Comparison of ENCODE assay signal across 24 cellular contexts in the genomic region with DNA sequence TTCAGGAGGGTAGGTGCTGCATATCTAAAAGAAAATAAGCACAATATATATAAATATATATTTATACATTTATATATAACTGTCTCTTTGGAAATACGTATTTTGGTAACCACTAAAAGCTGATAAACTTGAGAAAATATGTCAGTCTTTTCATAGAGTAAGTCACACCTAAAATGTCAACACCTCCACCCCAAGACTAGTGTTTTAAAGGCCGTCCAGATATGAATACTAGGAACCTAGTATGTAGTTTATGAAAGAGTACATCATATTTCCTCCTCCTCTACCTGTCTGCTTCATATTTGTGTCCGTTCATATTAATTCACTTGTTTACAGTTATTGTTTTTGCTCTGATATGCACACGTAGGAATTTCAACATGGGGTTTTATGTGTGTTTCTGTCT. TPM values are rescaled to one million over a fixed set of nuclear protein-coding genes. Genes with fewer than 3 reads are reported as not detected.
DNase-seq lines count a peak whose midpoint lies in the region; ATAC-seq, FAIRE-seq and TF ChIP-seq lines count a peak whose summit lies in the region.
"Had no signal": no experiment of that assay in that cellular context is flagged by ENCODE, and none has a peak within 500 bp of the region (broad histone marks: within the 10 kb centered on the region; RNA-seq: fewer than 3 reads in every experiment).

No MANE protein-coding gene starts in this region.

- H3K4me3 ChIP-seq in small intestine (ENCODE audit: low read depth in 1 of 2, low read length in 2 of 2) = no peak overlapping the region
- H3K4me3 ChIP-seq: BLaER1 treated with 17β-estradiol and CSF1 and Interleukin-3, amounts not matched to agents 10 nM and 100 nM; GM23338 had no signal

- peak overlapping the region; percentile 77 to 78 for H3K27ac Mint-ChIP-seq in natural killer cell
- H3K27ac Mint-ChIP-seq in natural killer cell treated with Interleukin-12 subunit alpha and Interleukin-12 subunit beta and Interleukin-15 and Interleukin-18, amount 100 ng/mL, for 72 hours = no peak overlapping the region
- H3K27ac Mint-ChIP-seq: CD14-positive monocyte; CD4-positive, alpha-beta T cell; GM23338; H9; HFFc6 had no signal

- H3K9me3 Mint-ChIP-seq in natural killer cell = no peaks in the 10 kb centered on the region
- H3K9me3 Mint-ChIP-seq in natural killer cell treated with Interleukin-12 subunit alpha and Interleukin-12 subunit beta and Interleukin-15 and Interleukin-18, amount 100 ng/mL, for 72 hours = no peaks in the 10 kb centered on the region
- H3K9me3 Mint-ChIP-seq: CD4-positive, alpha-beta T cell; CD8-positive, alpha-beta memory T cell; GM23338; HFFc6 had no signal

- 57 to 73% (median 64%) methylated on average over 4 of the region's 4 CpGs for whole genome bisulfite sequencing in small intestine, 3 donors

- H3K9me3 ChIP-seq in small intestine (ENCODE audit: control insufficient read depth, low read depth) = no peaks in the 10 kb centered on the region
- H3K9me3 ChIP-seq: BE2C; BLaER1 treated with 17β-estradiol and CSF1 and Interleukin-3, amounts not matched to agents 10 nM and 100 nM had no signal

- no peak for TF ChIP-seq CTCF in natural killer cell (IDR thresholded peaks at IDR 0.05)

- ATAC-seq in natural killer cell (peak in 2 of 3 donors; percentile 78 to 82), left colon (peak; percentile 82)
- ATAC-seq in natural killer cell treated with Interleukin-12 subunit alpha and Interleukin-12 subunit beta and Interleukin-15 and Interleukin-18, amount 100 ng/mL, for 72 hours = no peak
- ATAC-seq: GM23338, HCT116 had no signal

- H3K4me1 Mint-ChIP-seq in natural killer cell = peaks cover 18 to 28% of the 10 kb centered on the region in 2 donors
- H3K4me1 Mint-ChIP-seq in natural killer cell treated with Interleukin-12 subunit alpha and Interleukin-12 subunit beta and Interleukin-15 and Interleukin-18, amount 100 ng/mL, for 72 hours (ENCODE audit: low read depth in 2 of 2) = peaks cover 9 to 17% of the 10 kb centered on the region in 2 donors
- H3K4me1 Mint-ChIP-seq: CD14-positive monocyte, GM23338, H9 had no signal

- DNase-seq in natural killer cell (no peak), left colon (no peak), small intestine (no peak), pons (ENCODE audit: low spot score) (no peak), AML-193 (lab: John Stamatoyannopoulos, UW) (no peak)
- DNase-seq in natural killer cell treated with Interleukin-12 subunit alpha and Interleukin-12 subunit beta and Interleukin-15 and Interleukin-18, amount 100 ng/mL, for 72 hours (ENCODE audit: low spot score) = no peak
- DNase-seq: BE2C; CD4-positive, alpha-beta T cell; CD8-positive, alpha-beta memory T cell; DMS53; DMS79 treated with DMSO at 0.1 percent for 48 hours; GF-D8; H9; HFFc6 had no signal

- no peaks in the 10 kb centered on the region for H3K36me3 Mint-ChIP-seq in natural killer cell
- peaks cover 12% of the 10 kb centered on the region for H3K36me3 Mint-ChIP-seq in natural killer cell treated with Interleukin-12 subunit alpha and Interleukin-12 subunit beta and Interleukin-15 and Interleukin-18, amount 100 ng/mL, for 72 hours

- intact Hi-C loops in natural killer cell (cut with micrococcal nuclease) (no loop called here), left colon (cut with DNase I, micrococcal nuclease) (no loop called here)

- H3K4me3 Mint-ChIP-seq in natural killer cell = peak overlapping the region; percentile 33
- no peak overlapping the region for H3K4me3 Mint-ChIP-seq in natural killer cell treated with Interleukin-12 subunit alpha and Interleukin-12 subunit beta and Interleukin-15 and Interleukin-18, amount 100 ng/mL, for 72 hours
- H3K4me3 Mint-ChIP-seq: CD14-positive monocyte; CD4-positive, alpha-beta T cell; CD8-positive, alpha-beta memory T cell; GM23338; H9; HFFc6 had no signal

- no peaks in the 10 kb centered on the region for H3K27me3 Mint-ChIP-seq in natural killer cell (ENCODE audit: low read depth in 2 of 2)
- no peaks in the 10 kb centered on the region for H3K27me3 Mint-ChIP-seq in natural killer cell treated with Interleukin-12 subunit alpha and Interleukin-12 subunit beta and Interleukin-15 and Interleukin-18, amount 100 ng/mL, for 72 hours
- H3K27me3 Mint-ChIP-seq: CD4-positive, alpha-beta T cell had no signal

- H3K27ac ChIP-seq in small intestine (ENCODE audit: low read depth in 1 of 2, low read length in 1 of 2) = no peak overlapping the region
- H3K27ac ChIP-seq: 22Rv1; BLaER1 treated with 17β-estradiol and CSF1 and Interleukin-3, amounts not matched to agents 10 nM and 100 nM had no signal

- FAIRE-seq in small intestine (lab: Jason Lieb, UNC) = peak; percentile 5
- FAIRE-seq: A204.1, GM12891, GM18507 had no signal

- H3K27me3 ChIP-seq in small intestine (ENCODE audit: control insufficient read depth in 2 of 2, insufficient read depth in 2 of 2, low read length in 2 of 2) = no peaks in the 10 kb centered on the region
- H3K27me3 ChIP-seq: BE2C had no signal

- no peaks in the 10 kb centered on the region for H3K36me3 ChIP-seq in small intestine (ENCODE audit: control insufficient read depth in 2 of 2, insufficient read depth in 2 of 2, low read length in 2 of 2)
- H3K36me3 ChIP-seq: BE2C had no signal

- no peaks in the 10 kb centered on the region for H3K4me1 ChIP-seq in small intestine (ENCODE audit: control insufficient read depth in 2 of 2, insufficient read depth in 1 of 2, low read depth in 1 of 2, low read length in 1 of 2)
- H3K4me1 ChIP-seq: BE2C; BLaER1 treated with 17β-estradiol and CSF1 and Interleukin-3, amounts not matched to agents 10 nM and 100 nM had no signal

RNA-seq across cellular contexts. Expression of a gene that starts 45.2 kb away (rescaled TPM):
- total RNA-seq in natural killer cell (1 to 10 TPM; 5.7 to 9.3 (median 7.9) TPM), left colon (1 to 10 TPM; 9.0 to 9.2 TPM)
- 1 to 10 TPM; 6.4 to 6.8 TPM for total RNA-seq in natural killer cell treated with Interleukin-12 subunit alpha and Interleukin-12 subunit beta and Interleukin-15 and Interleukin-18, amount 100 ng/mL, for 72 hours
- polyA plus RNA-seq in small intestine = 1 to 10 TPM in 2 of 3 donors, under 1 TPM in 1; 0.67 to 1.4 (median 1.2) TPM
- total RNA-seq: Daoy, HFFc6 had no signal
- polyA plus RNA-seq: AG04450 had no signal

Comparison
In these comparisons a context has a peak if more than half of its experiments do, and no peak if none do; other contexts are left out.
1. ATAC-seq: peak in natural killer cell (2 of 3) and left colon (single experiment); none in natural killer cell treated with Interleukin-12 subunit alpha and Interleukin-12 subunit beta and Interleukin-15 and Interleukin-18, amount 100 ng/mL, for 72 hours (0 of 2).
2. H3K27ac Mint-ChIP-seq: peak in natural killer cell (2 of 2); none in natural killer cell treated with Interleukin-12 subunit alpha and Interleukin-12 subunit beta and Interleukin-15 and Interleukin-18, amount 100 ng/mL, for 72 hours (0 of 2).